21 cellular contexts compared by ENCODE assay signal in genomic region chr21:18370292-18370691, GRCh38. TPM values are rescaled to one million over a fixed set of nuclear protein-coding genes. Genes with fewer than 3 reads are reported as not detected.
DNase-seq lines count a peak whose midpoint lies in the region; ATAC-seq, FAIRE-seq and TF ChIP-seq lines count a peak whose summit lies in the region.
"Had no signal": no experiment of that assay in that cellular context is flagged by ENCODE, and none has a peak within 500 bp of the region (broad histone marks: within the 10 kb centered on the region; RNA-seq: fewer than 3 reads in every experiment).

No MANE protein-coding gene starts in this region.

- H3K36me3 Mint-ChIP-seq in chondrocyte (ENCODE audit: low read depth) (no peaks in the 10 kb centered on the region), osteocyte (ENCODE audit: unreplicated experiment) (no peaks in the 10 kb centered on the region)
- no peaks in the 10 kb centered on the region for H3K36me3 Mint-ChIP-seq in activated T-helper 17 cell treated with anti-CD3 and anti-CD28 coated beads, Interleukin-2, amount 50 U/mL, for 72 hours (ENCODE audit: low read depth)

- H3K27me3 Mint-ChIP-seq in chondrocyte (ENCODE audit: low read depth) (no peaks in the 10 kb centered on the region), osteocyte (ENCODE audit: unreplicated experiment) (no peaks in the 10 kb centered on the region)
- no peaks in the 10 kb centered on the region for H3K27me3 Mint-ChIP-seq in activated T-helper 17 cell treated with anti-CD3 and anti-CD28 coated beads, Interleukin-2, amount 50 U/mL, for 72 hours
- H3K27me3 Mint-ChIP-seq: CD4-positive, alpha-beta T cell had no signal

- H3K4me3 Mint-ChIP-seq in chondrocyte (ENCODE audit: unreplicated experiment) (no peak overlapping the region), osteocyte (ENCODE audit: unreplicated experiment) (no peak overlapping the region)
- H3K4me3 Mint-ChIP-seq in activated T-helper 17 cell treated with anti-CD3 and anti-CD28 coated beads, Interleukin-2, amount 50 U/mL, for 72 hours = no peak overlapping the region
- H3K4me3 Mint-ChIP-seq: CD4-positive, alpha-beta T cell had no signal

- H3K27ac Mint-ChIP-seq in chondrocyte (ENCODE audit: unreplicated experiment) = no peak overlapping the region
- H3K27ac Mint-ChIP-seq in osteocyte (ENCODE audit: unreplicated experiment) = no peak overlapping the region
- no peak overlapping the region for H3K27ac Mint-ChIP-seq in activated T-helper 17 cell treated with anti-CD3 and anti-CD28 coated beads, Interleukin-2, amount 50 U/mL, for 72 hours
- H3K27ac Mint-ChIP-seq: CD4-positive, alpha-beta T cell had no signal

- FAIRE-seq in D721Med (lab: Jason Lieb, UNC) = peak; percentile 6
- FAIRE-seq: GM12878 had no signal

- H3K4me1 Mint-ChIP-seq in chondrocyte (ENCODE audit: low read depth) = no peaks in the 10 kb centered on the region
- H3K4me1 Mint-ChIP-seq in osteocyte (ENCODE audit: unreplicated experiment) = no peaks in the 10 kb centered on the region
- no peaks in the 10 kb centered on the region for H3K4me1 Mint-ChIP-seq in activated T-helper 17 cell treated with anti-CD3 and anti-CD28 coated beads, Interleukin-2, amount 50 U/mL, for 72 hours

- H3K9me3 Mint-ChIP-seq in chondrocyte (ENCODE audit: low read depth) (no peaks in the 10 kb centered on the region), osteocyte (ENCODE audit: unreplicated experiment) (no peaks in the 10 kb centered on the region)
- H3K9me3 Mint-ChIP-seq in activated T-helper 17 cell treated with anti-CD3 and anti-CD28 coated beads, Interleukin-2, amount 50 U/mL, for 72 hours = no peaks in the 10 kb centered on the region
- H3K9me3 Mint-ChIP-seq: CD4-positive, alpha-beta T cell had no signal

- no peak for DNase-seq in D721Med (ENCODE audit: insufficient read length, low spot score)
- DNase-seq in NCI-H69 (lab: John Stamatoyannopoulos, UW) = peak; percentile 42
- DNase-seq in chondrocyte (ENCODE audit: low spot score) = no peak
- DNase-seq in osteocyte (ENCODE audit: extremely low spot score, unreplicated experiment) = no peak
- no peak for DNase-seq in GM19238 (ENCODE audit: insufficient read length, low spot score)
- DNase-seq in NCI-H524 (lab: John Stamatoyannopoulos, UW) = no peak
- DNase-seq: CD4-positive, alpha-beta T cell; COR-L47; DMS 273 treated with DMSO at 0.1 percent for 48 hours; DMS79 treated with DMSO at 0.1 percent for 48 hours; GOT3; IMR-90; NCI-H1105; NCI-H2029 treated with DMSO at 0.1 percent for 48 hours; NCI-H446; NCI-H526 treated with DMSO at 0.1 percent for 48 hours; SHP77 had no signal

- TF ChIP-seq CTCF in D721Med (IDR thresholded peaks at IDR 0.05; ENCODE audit: insufficient read depth, missing control alignments) (no peak), chondrocyte (IDR thresholded peaks at IDR 0.05) (peak; percentile 54), osteocyte (IDR thresholded peaks at IDR 0.05) (peak; percentile 29)

- no peak for ATAC-seq in activated T-helper 17 cell treated with anti-CD3 and anti-CD28 coated beads, Interleukin-2, amount 50 U/mL, for 72 hours (replicated peaks)
- ATAC-seq: GM12878, HCT116 had no signal

RNA-seq across cellular contexts. Expression of gene TMPRSS15, which starts 33.3 kb away (rescaled TPM):
- total RNA-seq in chondrocyte (0.97 TPM in 1 of 3 replicates, not detected in the others), osteocyte (0.71 and 1.3 TPM in 2 replicates)
- total RNA-seq in activated T-helper 17 cell treated with anti-CD3 and anti-CD28 coated beads, Interleukin-2, amount 50 U/mL, for 72 hours = not detected
- total RNA-seq: CD4-positive, alpha-beta T cell; GM12878; IMR-90; T-helper 2 cell treated with Interferon-gamma antibody and Interleukin-4, amounts not matched to agents 100 ng/mL and 5 ng/mL, for 36 hours had no signal
